Comparison of ENCODE assay signal across 11 cellular contexts in genomic region chr11:909406-909805, GRCh38. TPM values are rescaled to one million over a fixed set of nuclear protein-coding genes. Genes with fewer than 3 reads are reported as not detected.
DNase-seq lines count a peak whose midpoint lies in the region; ATAC-seq and TF ChIP-seq lines count a peak whose summit lies in the region.
"Had no signal": no experiment of that assay in that cellular context is flagged by ENCODE, and none has a peak within 500 bp of the region (broad histone marks: within the 10 kb centered on the region; RNA-seq: fewer than 3 reads in every experiment).

No MANE protein-coding gene starts in this region.

- no peak overlapping the region for H3K4ac ChIP-seq in neuronal stem cell (ENCODE audit: low read length)

- no peaks in the 10 kb centered on the region for H3K9me2 ChIP-seq in DOHH2 (replicated peaks; ENCODE audit: control insufficient read depth, low read length)

- no peak overlapping the region for H3K27ac ChIP-seq in DOHH2 (ENCODE audit: low read depth, low read length)
- H3K27ac ChIP-seq in breast epithelium = no peak overlapping the region
- H3K27ac ChIP-seq in neuronal stem cell (replicated peaks; ENCODE audit: low read length) = no peak overlapping the region

- DNase-seq in LNCaP clone FGC (ENCODE audit: low read depth) (no peak), breast epithelium (ENCODE audit: low spot score in 2 of 2) (no peak), neural crest cell (ENCODE audit: low read depth, low spot score) (no peak), HuH-7 (ENCODE audit: low spot score) (no peak), HK-2 (ENCODE audit: unreplicated experiment) (no peak), neuronal stem cell (ENCODE audit: low spot score) (no peak)
- DNase-seq: activated CD4-positive, alpha-beta T cell treated with anti-CD3 and anti-CD28 coated beads for 1 hour; NCI-H524 treated with DMSO at 0.1 percent for 48 hours; stimulated activated naive CD4-positive, alpha-beta T cell had no signal

- H3K27ac Mint-ChIP-seq in neural crest cell (ENCODE audit: unreplicated experiment) = peak overlapping the region; percentile 35

- no peak overlapping the region for H3K14ac ChIP-seq in neuronal stem cell (ENCODE audit: low read length)

- no peak overlapping the region for H2BK5ac ChIP-seq in neuronal stem cell (ENCODE audit: low read length)

- H3K4me3 Mint-ChIP-seq in neural crest cell = peak overlapping the region; percentile 88

- H3K79me2 ChIP-seq in DOHH2 (ENCODE audit: control insufficient read depth, low read length) = peaks cover 54% of the 10 kb centered on the region

- H3K27me3 ChIP-seq in DOHH2 (ENCODE audit: control insufficient read depth, low read length) (no peaks in the 10 kb centered on the region), breast epithelium (no peaks in the 10 kb centered on the region), neuronal stem cell (ENCODE audit: control insufficient read depth in 3 of 3, insufficient read depth in 3 of 3, low read depth in 1 of 3, low read length in 3 of 3) (no peaks in the 10 kb centered on the region)

- H3K9ac ChIP-seq in neuronal stem cell (ENCODE audit: low read depth, low read length, poor library complexity) = no peak overlapping the region

- H3K27me3 Mint-ChIP-seq in neural crest cell (ENCODE audit: low read depth) = no peaks in the 10 kb centered on the region

- peaks cover 14% of the 10 kb centered on the region for H3K79me1 ChIP-seq in neuronal stem cell (ENCODE audit: low read depth, low read length)

- no peak overlapping the region for H2BK120ac ChIP-seq in neuronal stem cell (ENCODE audit: low read depth, low read length)

- H2AK5ac ChIP-seq in neuronal stem cell (ENCODE audit: low read depth, low read length) = no peak overlapping the region

- no peak for ATAC-seq in GM19023 (IDR thresholded peaks at IDR 0.05; ENCODE audit: unreplicated experiment)

- H2AFZ ChIP-seq in neuronal stem cell (ENCODE audit: low read length) = no peak overlapping the region

- H3K9me3 ChIP-seq in DOHH2 (ENCODE audit: control insufficient read depth, insufficient read depth, low read length) (no peaks in the 10 kb centered on the region), breast epithelium (no peaks in the 10 kb centered on the region), neuronal stem cell (replicated peaks in 1 of 2; ENCODE audit: control insufficient read depth in 2 of 2, insufficient read depth in 1 of 2, low read depth in 1 of 2, low read length in 2 of 2) (no peaks in the 10 kb centered on the region)

- H3K9me3 Mint-ChIP-seq in neural crest cell = no peaks in the 10 kb centered on the region

- peaks cover 7% of the 10 kb centered on the region; the same call in 1 of the 2 replicates for H4K20me1 ChIP-seq in DOHH2 (ENCODE audit: control insufficient read depth, insufficient read depth, low read depth, low read length)

- no peaks in the 10 kb centered on the region for H3F3A ChIP-seq in DOHH2 (ENCODE audit: control insufficient read depth, insufficient read depth)

- no peak overlapping the region for H4K8ac ChIP-seq in neuronal stem cell (ENCODE audit: low read depth, low read length)

- H3K36me3 Mint-ChIP-seq in neural crest cell (ENCODE audit: low read depth) = no peaks in the 10 kb centered on the region

- TF ChIP-seq POLR2A in breast epithelium (IDR thresholded peaks at IDR 0.05) = no peak

- H3K4me1 ChIP-seq in DOHH2 (ENCODE audit: control insufficient read depth, low read length) = peaks cover 24% of the 10 kb centered on the region
- H3K4me1 ChIP-seq in breast epithelium = peaks cover 11% of the 10 kb centered on the region in 2 donors
- peaks cover 8 to 14% of the 10 kb centered on the region in 2 donors for H3K4me1 ChIP-seq in neuronal stem cell (ENCODE audit: control insufficient read depth in 2 of 2, insufficient read depth in 1 of 2, low read depth in 1 of 2, low read length in 2 of 2)

- no peak overlapping the region for H4K91ac ChIP-seq in neuronal stem cell (ENCODE audit: low read depth, low read length, poor library complexity)

- no peak overlapping the region for H2BK12ac ChIP-seq in neuronal stem cell (ENCODE audit: low read length)

- H2BK15ac ChIP-seq in neuronal stem cell (ENCODE audit: low read length) = no peak overlapping the region

- peaks cover 13% of the 10 kb centered on the region for H3K4me1 Mint-ChIP-seq in neural crest cell

- H3K36me3 ChIP-seq in DOHH2 (ENCODE audit: control insufficient read depth, low read length) (peaks cover 34% of the 10 kb centered on the region), breast epithelium (peaks cover 1% of the 10 kb centered on the region), neuronal stem cell (replicated peaks in 1 of 2; ENCODE audit: control insufficient read depth in 2 of 2, insufficient read depth in 2 of 2, low read length in 2 of 2) (peaks cover 11 to 16% of the 10 kb centered on the region in 2 donors)

- no peak overlapping the region for H3K18ac ChIP-seq in neuronal stem cell (ENCODE audit: low read length)

- peak overlapping the region; percentile 98 for H3K4me3 ChIP-seq in DOHH2 (ENCODE audit: low read length)
- H3K4me3 ChIP-seq in LNCaP clone FGC (ENCODE audit: low read depth, low read length) = peak overlapping the region; percentile 94
- H3K4me3 ChIP-seq in breast epithelium = peak overlapping the region in 2 of 3 donors; percentile 86 to 98
- peak overlapping the region in 1 of 2 donors; percentile 90 for H3K4me3 ChIP-seq in neuronal stem cell (ENCODE audit: low read length in 2 of 2)

- TF ChIP-seq CTCF in DOHH2 (IDR thresholded peaks at IDR 0.05; ENCODE audit: low read depth, low read length, poor library complexity, severe bottlenecking) (no peak), LNCaP clone FGC (IDR thresholded peaks at IDR 0.05; ENCODE audit: control insufficient read depth, extremely low read depth, insufficient read depth) (no peak), breast epithelium (IDR thresholded peaks at IDR 0.05) (no peak), neural crest cell (conservative IDR thresholded peaks at IDR 0.05) (no peak)

- intact Hi-C loops in breast epithelium (cut with DNase I; ENCODE audit: low total_unique reads) = no loop called here

- no peak overlapping the region for H3K23ac ChIP-seq in neuronal stem cell (ENCODE audit: low read depth, low read length, poor library complexity)

- H3K4me2 ChIP-seq in DOHH2 (ENCODE audit: low read length) = peak overlapping the region; percentile 89
- H3K4me2 ChIP-seq in neuronal stem cell (ENCODE audit: insufficient read depth, low read length, poor library complexity, severe bottlenecking) = no peak overlapping the region

- no CpG with 5 or more reads among the region's 11 CpGs for WGBS in neuronal stem cell (ENCODE audit: extremely low coverage in 2 of 2, insufficient read length in 2 of 2, insufficient replicate concordance in 1 of 2), 2 donors

RNA-seq across cellular contexts. Expression of gene CHID1, which starts 1.2 kb away (rescaled TPM):
- total RNA-seq in breast epithelium = 10 to 100 TPM; 58.3 to 79.5 (median 68.3) TPM
- total RNA-seq in neural crest cell = 81.8 and 82.4 TPM in 2 replicates
- 42.0 TPM for polyA plus RNA-seq in neuronal stem cell (2013, experiment 1 of 2)
- polyA plus RNA-seq in neuronal stem cell (2013, experiment 2 of 2) = 43.9 TPM

RNA-seq across cellular contexts. Expression of gene AP2A2, which starts 16.3 kb away (rescaled TPM):
- total RNA-seq in breast epithelium (100 to 1,000 TPM in 1 of 3 donors, 10 to 100 TPM in 2; 44.6 to 112 (median 54.7) TPM), neural crest cell (75.5 and 78.1 TPM in 2 replicates)
- 49.2 TPM for polyA plus RNA-seq in neuronal stem cell (2013, experiment 1 of 2)
- polyA plus RNA-seq in neuronal stem cell (2013, experiment 2 of 2) = 52.4 TPM
